In the genomic region with DNA sequence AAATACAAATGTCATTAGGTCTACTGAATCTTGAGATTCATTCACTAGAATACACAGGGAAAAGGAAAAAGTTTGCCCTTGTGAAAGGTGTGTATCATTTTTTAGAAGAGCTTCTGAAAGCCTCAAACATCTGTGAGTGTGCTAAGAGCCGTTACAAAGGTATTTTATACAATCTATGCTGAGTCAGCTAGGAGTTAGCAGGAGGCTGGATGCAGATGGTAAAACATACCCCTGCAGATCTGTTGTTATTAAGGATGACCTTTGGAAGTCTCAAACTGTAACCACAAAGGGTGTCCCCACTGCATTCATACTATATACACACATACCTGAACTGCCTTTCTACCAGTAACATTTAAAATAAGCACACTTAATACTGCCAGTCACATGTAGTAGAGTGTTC, we compare ENCODE assay signal across 1 cellular context.
TF ChIP-seq lines count a peak whose summit lies in the region.

No MANE protein-coding gene starts in this region.

TF ChIP-seq in SK-N-SH, 30 proteins besides CTCF, POLR2A, EP300 and RAD21 (continued from another document):
- TF ChIP-seq TAF1 (IDR thresholded peaks at IDR 0.05; ENCODE audit: borderline replicate concordance, low read depth, low read length): no peak
